ENCODE assay signal across 20 cellular contexts in genomic region chr5:176524138-176524537, GRCh38. TPM values are rescaled to one million over a fixed set of nuclear protein-coding genes. Genes with fewer than 3 reads are reported as not detected.
"Had no signal": no experiment of that assay in that cellular context is flagged by ENCODE, and none has a peak within 500 bp of the region (broad histone marks: within the 10 kb centered on the region; RNA-seq: fewer than 3 reads in every experiment).

No MANE protein-coding gene starts in this region.

- H3K9ac ChIP-seq: SK-N-SH had no signal

- DNase-seq: Karpas-422, KG1, MM.1S, NCI-H1092 treated with DMSO at 0.1 percent for 48 hours, NCI-H1436, NCI-H187, NCI-H2029, NCI-H2081 treated with DMSO at 0.1 percent for 48 hours, NCI-H2171, NCI-H226, NCI-H446, NCI-H510A, NCI-H524 treated with DMSO at 0.1 percent for 48 hours, NCI-H69, NCI-H774, RPMI8226, SHP77, SK-N-SH had no signal

- FAIRE-seq: RCC 7860 had no signal

- H3K4me2 ChIP-seq: SK-N-SH had no signal

- H3K9me3 ChIP-seq: SK-N-SH had no signal

RNA-seq across cellular contexts. Expression of gene CDHR2, which starts 25.0 kb away (rescaled TPM):
- total RNA-seq: SK-MEL-5 had no signal
- polyA plus RNA-seq: SK-N-SH had no signal
